8 cellular contexts compared by ENCODE assay signal in the genomic region with DNA sequence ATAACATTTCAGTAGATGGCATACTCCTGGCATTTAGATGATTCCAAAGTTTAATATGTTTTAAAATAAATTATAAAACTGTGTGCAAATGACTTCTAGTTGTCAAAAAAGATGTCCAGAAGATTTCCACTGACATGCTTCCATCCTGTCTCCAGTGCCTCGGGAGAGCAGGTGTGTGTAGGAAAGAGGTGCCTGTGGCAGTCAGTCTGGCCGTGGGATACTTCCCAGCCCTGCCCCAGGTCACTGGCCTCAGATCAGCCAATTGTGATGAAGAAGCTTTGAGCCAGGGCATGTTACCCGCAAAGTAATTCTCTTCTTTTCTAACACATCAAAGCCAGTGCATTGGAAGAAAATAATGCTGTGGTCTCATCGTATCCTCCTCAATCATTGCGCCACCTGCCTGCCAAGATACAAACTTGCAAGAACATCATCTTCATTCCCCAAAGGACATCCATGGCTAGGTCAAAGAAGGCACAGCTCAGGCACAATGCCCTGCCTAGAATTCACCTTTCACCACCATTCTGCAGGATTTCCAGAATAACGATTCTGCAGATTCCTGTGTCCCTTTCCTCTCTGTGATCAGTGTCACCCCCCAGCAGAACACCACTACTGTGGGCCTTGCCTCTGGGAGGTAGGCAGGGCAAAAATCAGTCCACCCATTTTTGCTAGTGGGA. TPM values are rescaled to one million over a fixed set of nuclear protein-coding genes. Genes with fewer than 3 reads are reported as not detected.
DNase-seq lines count a peak whose midpoint lies in the region; ATAC-seq and TF ChIP-seq lines count a peak whose summit lies in the region.

No MANE protein-coding gene starts in this region.

- H3K27ac ChIP-seq in breast epithelium, result no peak overlapping the region

- H3K27ac Mint-ChIP-seq in CD14-positive monocyte, result no peak overlapping the region

- TF ChIP-seq CTCF in CD14-positive monocyte (IDR thresholded peaks at IDR 0.05), result peak; percentile 65
- peak; percentile 60 for TF ChIP-seq CTCF in GM13976 (IDR thresholded peaks at IDR 0.05; ENCODE audit: borderline replicate concordance, control extremely low read depth, extremely low read depth, insufficient read depth, missing control alignments)
- TF ChIP-seq CTCF in breast epithelium (IDR thresholded peaks at IDR 0.05), result peak; percentile 37 to 56 (median 48)

- H3K4me3 ChIP-seq in breast epithelium, result no peak overlapping the region

- in situ Hi-C loops in GM13976 (cut with MboI; ENCODE audit: low sequenced_read_pairs, unreplicated experiment), result loop anchor here (10.0 kb wide), 1 partner anchor 469 kb away; no protein-coding TSS in a partner anchor

- no peaks in the 10 kb centered on the region for H3K36me3 ChIP-seq in breast epithelium

- no peak for ATAC-seq in GM21528 (IDR thresholded peaks at IDR 0.05; ENCODE audit: low FRiP score, unreplicated experiment)

- H3K27me3 Mint-ChIP-seq in CD14-positive monocyte (ENCODE audit: low read depth in 3 of 3), result peaks cover 29 to 40% (median 30%) of the 10 kb centered on the region in 3 donors

- H3K4me1 ChIP-seq in breast epithelium, result no peaks in the 10 kb centered on the region

- H3K4me1 Mint-ChIP-seq in CD14-positive monocyte, result peaks cover 9% of the 10 kb centered on the region

- TF ChIP-seq POLR2A in breast epithelium (IDR thresholded peaks at IDR 0.05), result no peak

- no peak overlapping the region for H3K4me3 Mint-ChIP-seq in CD14-positive monocyte

- intact Hi-C loops in CD14-positive monocyte (cut with micrococcal nuclease) (loop anchor here (5.0 kb wide), 2 partner anchors 252 to 477 kb away; no protein-coding TSS in a partner anchor), breast epithelium (cut with DNase I; ENCODE audit: low total_unique reads) (no loop called here), posterior vena cava (cut with DNase I) (loop anchor here in 1 of 2 donors (5.0 kb wide), 2 partner anchors 232 to 467 kb away; no protein-coding TSS in a partner anchor)

- peaks cover 0 to 2% (median 0%) of the 10 kb centered on the region in 7 donors for H3K9me3 Mint-ChIP-seq in CD14-positive monocyte

- DNase-seq in CD14-positive monocyte (ENCODE audit: low spot score) (no peak), GM13976 (ENCODE audit: low spot score) (peak; percentile 49), NOMO-1 treated with DMSO at 0.1 percent for 48 hours (lab: John Stamatoyannopoulos, UW; ENCODE audit: unreplicated experiment) (peak; percentile 66), breast epithelium (ENCODE audit: low spot score in 2 of 2) (no peak), lung microvascular endothelial cell (ENCODE audit: low read depth in 2 of 2) (peak; percentile 75 to 82), posterior vena cava (ENCODE audit: low spot score) (no peak)
- DNase-seq in activated CD4-positive, CD25-positive, alpha-beta regulatory T cell treated with anti-CD3 and anti-CD28 coated beads, Interleukin-2, amount 50 U/mL, for 72 hours, result no peak

- no peaks in the 10 kb centered on the region for H3K9me3 ChIP-seq in breast epithelium

- H3K36me3 Mint-ChIP-seq in CD14-positive monocyte, result peaks cover 0 to 4% of the 10 kb centered on the region in 2 donors

- peaks cover 0 to 7% of the 10 kb centered on the region in 2 donors for H3K27me3 ChIP-seq in breast epithelium

RNA-seq across cellular contexts. Expression of gene KCNMA1, which starts 6.3 kb away (rescaled TPM):
- 1 to 10 TPM in 1 of 2 donors, not detected in 1; 1.0 TPM for polyA plus RNA-seq in CD14-positive monocyte
- total RNA-seq in breast epithelium (10 to 100 TPM; 13.6 to 37.8 (median 15.1) TPM), lung microvascular endothelial cell (0.87 TPM in 1 of 2 replicates, not detected in the other), posterior vena cava (100 to 1,000 TPM in 1 of 2 donors, 10 to 100 TPM in 1; 99.7 to 117 TPM)

Comparison
In these comparisons a context has a peak if more than half of its experiments do, and no peak if none do; other contexts are left out.
1. DNase-seq: peak in GM13976 (single experiment), NOMO-1 treated with DMSO at 0.1 percent for 48 hours (single experiment) and lung microvascular endothelial cell (2 of 2); none in CD14-positive monocyte (single experiment), breast epithelium (0 of 2), activated CD4-positive, CD25-positive, alpha-beta regulatory T cell treated with anti-CD3 and anti-CD28 coated beads, Interleukin-2, amount 50 U/mL, for 72 hours (single experiment) and posterior vena cava (single experiment).
2. Peak in every context shown above with its lines, with median percentiles within 50 percentile points of each other: CTCF ChIP-seq.